Comparison of ENCODE assay signal across 8 cellular contexts in genomic region chr5:168528521-168529360, GRCh38. TPM values are rescaled to one million over a fixed set of nuclear protein-coding genes. Genes with fewer than 3 reads are reported as not detected.
A peak's percentile ranks its signal among the peaks of the same experiment; 100 is the strongest.
DNase-seq lines count a peak whose midpoint lies in the region; ATAC-seq and TF ChIP-seq lines count a peak whose summit lies in the region.

TSS of gene FBLL1 (plus strand) at chr5:168529305. CDS start at chr5:168529505, 200 bp downstream.

- H3K27ac ChIP-seq in iPS DF 6.9 (ENCODE audit: low read length): no peak within 1 kb of the TSS
- no peak within 1 kb of the TSS for H3K27ac ChIP-seq in smooth muscle cell (ENCODE audit: low read depth)

- H2AFZ ChIP-seq in smooth muscle cell (ENCODE audit: low read depth): no peak within 1 kb of the TSS

- H3K79me2 ChIP-seq in smooth muscle cell (ENCODE audit: low read depth): no peaks in the 10 kb centered on the region

- no peak for TF ChIP-seq CTCF in smooth muscle cell (IDR thresholded peaks at IDR 0.05; ENCODE audit: borderline replicate concordance, insufficient read depth, poor library complexity, severe bottlenecking)

- peaks cover 23% of the 10 kb centered on the region for H3K27me3 ChIP-seq in adipocyte (replicated peaks; ENCODE audit: control insufficient read depth, insufficient read depth, low read length)
- peaks cover 4% of the 10 kb centered on the region; the same call in 1 of the 2 replicates for H3K27me3 ChIP-seq in iPS DF 6.9 (ENCODE audit: control insufficient read depth, insufficient read depth, low read length)
- H3K27me3 ChIP-seq in smooth muscle cell (ENCODE audit: low read depth): peaks cover 13% of the 10 kb centered on the region

- H3K4me1 ChIP-seq in adipocyte (ENCODE audit: control insufficient read depth, insufficient read depth, low read length) (peaks cover 3% of the 10 kb centered on the region), iPS DF 6.9 (ENCODE audit: control insufficient read depth, insufficient read depth, low read length) (peaks cover 2% of the 10 kb centered on the region; the same call in 1 of the 2 replicates), smooth muscle cell (ENCODE audit: low read depth) (peaks cover 4% of the 10 kb centered on the region)

- H3K4me3 ChIP-seq in adipocyte (ENCODE audit: low read length) (peak within 1 kb of the TSS; percentile 72), iPS DF 6.9 (ENCODE audit: low read length) (peak within 1 kb of the TSS; percentile 42; the same call in 1 of the 2 replicates), smooth muscle cell (peak within 1 kb of the TSS; percentile 50)

- H3F3A ChIP-seq in smooth muscle cell (ENCODE audit: low read depth): peaks cover 4% of the 10 kb centered on the region

- no peak for ATAC-seq in HG03432 (IDR thresholded peaks at IDR 0.05; ENCODE audit: unreplicated experiment)

- H3K9me3 ChIP-seq in adipocyte (ENCODE audit: control insufficient read depth, low read length) (peaks cover 5% of the 10 kb centered on the region), iPS DF 6.9 (ENCODE audit: control insufficient read depth, insufficient read depth, low read length) (no peaks in the 10 kb centered on the region), smooth muscle cell (replicated peaks; ENCODE audit: low read depth) (no peaks in the 10 kb centered on the region)

- peak; percentile 32 for DNase-seq in EH (ENCODE audit: low read depth)
- DNase-seq in NCI-H2227 (lab: John Stamatoyannopoulos, UW; ENCODE audit: unreplicated experiment): peak; percentile 66
- DNase-seq in adipocyte (ENCODE audit: low read depth): peak; percentile 56
- DNase-seq in iPS DF 6.9 (ENCODE audit: low read depth, low spot score): peak; percentile 52
- peak; percentile 14 for DNase-seq in smooth muscle cell (lab: John Stamatoyannopoulos, UW; ENCODE audit: unreplicated experiment)
- no peak for DNase-seq in DMS153 (lab: John Stamatoyannopoulos, UW)
- no peak for DNase-seq in pons (ENCODE audit: low spot score)

- peak within 1 kb of the TSS; percentile 90 for H3K4me2 ChIP-seq in smooth muscle cell

- peaks cover 4% of the 10 kb centered on the region for H4K20me1 ChIP-seq in smooth muscle cell (ENCODE audit: low read depth)

- H3K36me3 ChIP-seq in adipocyte (ENCODE audit: control insufficient read depth, insufficient read depth, low read length, severe bottlenecking) (no peaks in the 10 kb centered on the region), iPS DF 6.9 (ENCODE audit: control insufficient read depth, insufficient read depth, low read length) (no peaks in the 10 kb centered on the region), smooth muscle cell (ENCODE audit: low read depth) (no peaks in the 10 kb centered on the region)

- H3K9ac ChIP-seq in adipocyte (ENCODE audit: low read length) (no peak within 1 kb of the TSS), smooth muscle cell (ENCODE audit: low read depth) (no peak within 1 kb of the TSS)

- no CpG with 5 or more reads among the region's 36 CpGs for WGBS in iPS DF 6.9 (ENCODE audit: insufficient coverage, insufficient read length)
- 25% methylated on average over 22 of the region's 36 CpGs for WGBS in smooth muscle cell (ENCODE audit: low lambda C conversion rate)

RNA-seq across cellular contexts. Expression of gene FBLL1, which starts in this region (rescaled TPM):
- 0.94 and 1.0 TPM in 2 replicates for total RNA-seq in smooth muscle cell
- polyA plus RNA-seq in smooth muscle cell: 0.30 and 0.65 TPM in 2 replicates

Comparison
In these comparisons a context has a peak if more than half of its experiments do, and no peak if none do; other contexts are left out.
1. DNase-seq: peak in EH (single experiment), NCI-H2227 (single experiment), adipocyte (single experiment), iPS DF 6.9 (single experiment) and smooth muscle cell (single experiment); none in DMS153 (single experiment) and pons (single experiment).
2. Peak in every context shown above with its lines, with median percentiles within 50 percentile points of each other: H3K4me3 ChIP-seq.